ENCODE assay signal across 20 cellular contexts in the genomic region with DNA sequence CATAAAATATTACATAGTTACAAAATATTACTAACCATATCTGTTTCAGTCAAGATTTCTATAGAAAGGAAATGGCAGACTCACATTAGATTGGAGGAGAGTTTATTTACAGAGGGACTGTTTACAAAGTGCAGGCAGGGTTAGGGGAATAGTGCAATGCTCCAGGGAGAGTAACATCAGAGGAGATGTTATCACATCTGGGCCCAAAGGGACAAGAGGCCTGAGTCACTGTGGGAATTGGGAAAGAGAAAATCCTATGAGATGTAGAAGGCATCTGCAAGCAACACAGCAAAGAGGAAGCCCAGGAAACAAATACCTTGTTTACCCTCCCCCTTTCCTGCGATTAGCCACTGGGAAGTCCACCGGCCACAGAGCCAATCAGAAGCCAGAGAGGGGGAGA.
DNase-seq lines count a peak whose midpoint lies in the region; ATAC-seq and TF ChIP-seq lines count a peak whose summit lies in the region.
"Had no signal": no experiment of that assay in that cellular context is flagged by ENCODE, and none has a peak within 500 bp of the region (broad histone marks: within the 10 kb centered on the region; RNA-seq: fewer than 3 reads in every experiment).

No MANE protein-coding gene starts in this region.

- no peaks in the 10 kb centered on the region for H3K9me3 Mint-ChIP-seq in HFFc6
- H3K9me3 Mint-ChIP-seq in effector memory CD8-positive, alpha-beta T cell, result no peaks in the 10 kb centered on the region
- H3K9me3 Mint-ChIP-seq: central memory CD8-positive, alpha-beta T cell; endodermal cell; neural progenitor cell had no signal

- H3K36me3 Mint-ChIP-seq in HFFc6 (ENCODE audit: low read depth), result no peaks in the 10 kb centered on the region
- no peaks in the 10 kb centered on the region for H3K36me3 Mint-ChIP-seq in effector memory CD8-positive, alpha-beta T cell (ENCODE audit: insufficient read depth)
- H3K36me3 Mint-ChIP-seq: activated naive CD8-positive, alpha-beta T cell treated with anti-CD3 and anti-CD28 coated beads, Interleukin-2, amount 10 ng/mL, durations not matched to agents 7 days and 5 days; IgD-negative memory B cell; neural progenitor cell had no signal

- peak overlapping the region; percentile 36; the same call in 1 of the 2 replicates for H3K27ac Mint-ChIP-seq in HFFc6
- H3K27ac Mint-ChIP-seq in effector memory CD8-positive, alpha-beta T cell, result no peak overlapping the region
- H3K27ac Mint-ChIP-seq: activated CD8-positive, alpha-beta T cell treated with anti-CD3 and anti-CD28 coated beads, Interleukin-2, amount 10 ng/mL, durations not matched to agents 7 days and 5 days; activated naive CD8-positive, alpha-beta T cell treated with anti-CD3 and anti-CD28 coated beads, Interleukin-2, amount 10 ng/mL, durations not matched to agents 7 days and 5 days; activated T-cell treated with anti-CD3 and anti-CD28 coated beads, Interleukin-2, amount 50 U/mL, for 72 hours; endodermal cell; IgD-negative memory B cell; memory B cell; neural progenitor cell; stimulated activated naive CD8-positive, alpha-beta T cell treated with anti-CD3 and anti-CD28 coated beads, Interleukin-15, amount 100 ng/mL, for 72 hours had no signal

- TF ChIP-seq CTCF in AG10803 (conservative IDR thresholded peaks at IDR 0.05; ENCODE audit: low read length), result no peak
- TF ChIP-seq CTCF in HFFc6 (IDR thresholded peaks at IDR 0.05), result no peak

- no peak for ATAC-seq in effector memory CD8-positive, alpha-beta T cell (replicated peaks)
- no peak for ATAC-seq in esophagus mucosa
- ATAC-seq: activated CD8-positive, alpha-beta T cell treated with anti-CD3 and anti-CD28 coated beads, Interleukin-2, amount 10 ng/mL, durations not matched to agents 7 days and 5 days; stimulated activated naive CD8-positive, alpha-beta T cell treated with anti-CD3 and anti-CD28 coated beads, Interleukin-15, amount 100 ng/mL, for 72 hours had no signal

- DNase-seq in AG10803 (ENCODE audit: low read depth), result peak; percentile 85
- DNase-seq in HFFc6, result peak; percentile 69
- DNase-seq in brain pericyte (ENCODE audit: low read depth, low spot score), result peak; percentile 24
- DNase-seq in iris pigment epithelial cell (ENCODE audit: low read depth), result peak; percentile 48
- DNase-seq in effector memory CD8-positive, alpha-beta T cell, result no peak
- DNase-seq in activated gamma-delta T cell treated with Interleukin-2 at 50 U/mL for 16 hours, result no peak
- no peak for DNase-seq in 8988T
- DNase-seq: activated CD8-positive, alpha-beta T cell treated with anti-CD3 and anti-CD28 coated beads, Interleukin-2, amount 10 ng/mL, durations not matched to agents 7 days and 5 days; activated naive CD8-positive, alpha-beta T cell treated with anti-CD3 and anti-CD28 coated beads, Interleukin-2, amount 10 ng/mL, durations not matched to agents 7 days and 5 days; activated T-cell treated with anti-CD3 and anti-CD28 coated beads, Interleukin-2, amount 50 U/mL, for 72 hours; endodermal cell; NCI-H1092 treated with DMSO at 0.1 percent for 48 hours; retina; stimulated activated naive CD8-positive, alpha-beta T cell treated with anti-CD3 and anti-CD28 coated beads, Interleukin-15, amount 100 ng/mL, for 72 hours; WERI-Rb-1 had no signal

- peaks cover 2% of the 10 kb centered on the region; the same call in 1 of the 2 replicates for H3K27me3 Mint-ChIP-seq in HFFc6 (ENCODE audit: insufficient read depth)
- peaks cover 28% of the 10 kb centered on the region in 2 donors for H3K27me3 Mint-ChIP-seq in effector memory CD8-positive, alpha-beta T cell

- 0 out of 2 replicates have a peak overlapping the region, but pooled peaks have one; percentile 31 for H3K4me3 Mint-ChIP-seq in HFFc6
- no peak overlapping the region for H3K4me3 Mint-ChIP-seq in effector memory CD8-positive, alpha-beta T cell
- H3K4me3 Mint-ChIP-seq: activated CD8-positive, alpha-beta T cell treated with anti-CD3 and anti-CD28 coated beads, Interleukin-2, amount 10 ng/mL, durations not matched to agents 7 days and 5 days; activated naive CD8-positive, alpha-beta T cell treated with anti-CD3 and anti-CD28 coated beads, Interleukin-2, amount 10 ng/mL, durations not matched to agents 7 days and 5 days; activated T-cell treated with anti-CD3 and anti-CD28 coated beads, Interleukin-2, amount 50 U/mL, for 72 hours; central memory CD8-positive, alpha-beta T cell; endodermal cell; IgD-negative memory B cell; memory B cell; neural progenitor cell; stimulated activated naive CD8-positive, alpha-beta T cell treated with anti-CD3 and anti-CD28 coated beads, Interleukin-15, amount 100 ng/mL, for 72 hours had no signal

- H3K4me3 ChIP-seq in AG10803 (ENCODE audit: low read length), result no peak overlapping the region
- H3K4me3 ChIP-seq: neural progenitor cell had no signal

- peaks cover 32% of the 10 kb centered on the region for H3K4me1 Mint-ChIP-seq in HFFc6 (ENCODE audit: low read depth)
- peaks cover 0 to 3% of the 10 kb centered on the region in 2 donors for H3K4me1 Mint-ChIP-seq in effector memory CD8-positive, alpha-beta T cell (ENCODE audit: low read depth in 2 of 2)
- H3K4me1 Mint-ChIP-seq: central memory CD8-positive, alpha-beta T cell; IgD-negative memory B cell; memory B cell; neural progenitor cell; stimulated activated naive CD8-positive, alpha-beta T cell treated with anti-CD3 and anti-CD28 coated beads, Interleukin-15, amount 100 ng/mL, for 72 hours had no signal

Comparison
In these comparisons a context has a peak if more than half of its experiments do, and no peak if none do; other contexts are left out.
1. DNase-seq: peak in AG10803 (single experiment), HFFc6 (single experiment), brain pericyte (single experiment) and iris pigment epithelial cell (single experiment); none in effector memory CD8-positive, alpha-beta T cell (0 of 3), activated gamma-delta T cell treated with Interleukin-2 at 50 U/mL for 16 hours (single experiment) and 8988T (single experiment).